22 cellular contexts compared by ENCODE assay signal in the genomic region with DNA sequence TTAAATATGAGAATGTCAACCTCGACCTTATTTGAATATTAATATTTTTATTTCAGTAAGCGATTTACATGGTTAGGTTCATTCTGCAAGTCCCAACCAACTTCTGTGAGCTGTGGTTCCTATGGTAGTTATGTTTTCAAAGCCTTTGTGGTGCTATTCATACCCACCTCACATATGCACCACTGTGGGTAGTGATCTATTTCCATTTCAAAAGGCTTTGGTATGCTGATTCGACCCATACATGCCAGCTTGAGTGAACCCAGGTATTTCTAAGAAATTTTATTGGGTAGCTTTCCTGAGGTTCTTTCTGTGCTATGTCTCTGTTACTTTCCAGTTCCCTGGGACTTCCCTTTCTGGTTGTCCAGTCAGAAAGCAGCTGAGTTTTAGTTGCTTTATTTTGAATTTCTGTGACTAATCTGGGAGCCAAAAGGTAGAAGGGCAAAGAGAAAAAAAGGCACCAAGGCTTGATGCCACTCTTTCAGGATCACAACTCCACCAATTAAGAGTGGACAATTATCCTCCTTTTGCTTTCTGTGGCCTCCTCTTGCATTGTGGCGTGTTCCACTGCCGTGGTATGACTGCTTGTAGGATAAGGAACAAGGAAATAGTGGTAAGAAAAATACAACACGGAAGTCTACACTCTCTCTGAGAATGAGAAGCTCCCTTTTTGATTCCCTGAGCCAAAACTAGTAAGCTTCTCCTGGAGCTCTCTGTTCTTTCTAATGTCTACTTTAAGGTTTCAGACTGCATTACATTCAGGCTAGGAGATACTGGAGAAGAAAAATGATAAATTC.
DNase-seq lines count a peak whose midpoint lies in the region; FAIRE-seq and TF ChIP-seq lines count a peak whose summit lies in the region.
"Had no signal": no experiment of that assay in that cellular context is flagged by ENCODE, and none has a peak within 500 bp of the region (broad histone marks: within the 10 kb centered on the region; RNA-seq: fewer than 3 reads in every experiment).

No MANE protein-coding gene starts in this region.

- H3K23me2 ChIP-seq in H1 (ENCODE audit: low read depth, low read length) = no peaks in the 10 kb centered on the region

- no peak overlapping the region for H2BK5ac ChIP-seq in H1 (ENCODE audit: low read depth, low read length)

- no peaks in the 10 kb centered on the region for H3K79me2 ChIP-seq in H1 (ENCODE audit: control insufficient read depth in 1 of 2, insufficient read depth in 2 of 2, low read length in 2 of 2)
- no peaks in the 10 kb centered on the region for H3K79me2 ChIP-seq in osteoblast (ENCODE audit: insufficient read depth, low read length)

- H4K5ac ChIP-seq in H1 (ENCODE audit: insufficient read length, low read depth, low read length) = peak overlapping the region; percentile 28

- no peak overlapping the region; the same call in 1 of the 2 replicates for H2AFZ ChIP-seq in H1 (ENCODE audit: low read length)
- H2AFZ ChIP-seq in osteoblast (ENCODE audit: low read length) = no peak overlapping the region

- TF ChIP-seq EP300 in H1 (IDR thresholded peaks at IDR 0.05; ENCODE audit: borderline replicate concordance in 1 of 2, low read depth in 2 of 2, low read length in 2 of 2) = no peak
- TF ChIP-seq EP300 in transverse colon (IDR thresholded peaks at IDR 0.05; ENCODE audit: low read depth) = no peak

- H3K4ac ChIP-seq in H1 (replicated peaks; ENCODE audit: insufficient read length, low read depth, low read length) = no peak overlapping the region

- intact Hi-C loops in transverse colon (cut with DNase I; ENCODE audit: low total_unique reads) = no loop called here

- TF ChIP-seq CTCF in H1 (IDR thresholded peaks at IDR 0.05; ENCODE audit: control extremely low read depth in 1 of 3, insufficient read depth in 1 of 3, low read depth in 1 of 3, low read length in 3 of 3) = no peak
- no peak for TF ChIP-seq CTCF in transverse colon (IDR thresholded peaks at IDR 0.05)
- TF ChIP-seq CTCF in osteoblast (IDR thresholded peaks at IDR 0.05; ENCODE audit: extremely low read depth, low read depth, low read length) = no peak

- no peak overlapping the region for H2BK12ac ChIP-seq in H1 (ENCODE audit: low read depth, low read length)

- no peak overlapping the region for H2AK5ac ChIP-seq in H1 (ENCODE audit: low read depth, low read length)

- H3K4me2 ChIP-seq in H1 (ENCODE audit: insufficient read depth in 1 of 2, low read depth in 2 of 2, low read length in 2 of 2) (peak overlapping the region; percentile 32 to 46; a peak in 3 of 4 replicates), osteoblast (ENCODE audit: insufficient read depth, low read length) (no peak overlapping the region)

- POLR2A ChIA-PET in H1 (lab: Charles Lee; ENCODE audit: partially characterized antibody) = no interaction called here

- H3K14ac ChIP-seq in H1 (ENCODE audit: insufficient read length) = no peak overlapping the region

- no peaks in the 10 kb centered on the region for H3K9me3 ChIP-seq in HUES48 (ENCODE audit: control insufficient read depth, insufficient read depth, low read length)
- no peaks in the 10 kb centered on the region for H3K9me3 ChIP-seq in H1 (ENCODE audit: insufficient read depth in 2 of 2, low read depth in 1 of 2, low read length in 1 of 2)
- H3K9me3 ChIP-seq in transverse colon = no peaks in the 10 kb centered on the region
- no peaks in the 10 kb centered on the region for H3K9me3 ChIP-seq in osteoblast (ENCODE audit: low read depth, low read length)

- H3K56ac ChIP-seq in H1 (replicated peaks; ENCODE audit: insufficient read length, low read depth, low read length) = no peak overlapping the region

- H2BK120ac ChIP-seq in H1 (replicated peaks; ENCODE audit: low read depth, low read length) = no peak overlapping the region

- H3K27ac ChIP-seq in HUES48 (ENCODE audit: low read depth, low read length) = peak overlapping the region; percentile 36
- H3K27ac ChIP-seq in H1 (ENCODE audit: low read depth, low read length) = no peak overlapping the region
- H3K27ac ChIP-seq in transverse colon = peak overlapping the region in 1 of 4 donors; percentile 32
- H3K27ac ChIP-seq in osteoblast (ENCODE audit: low read depth, low read length) = no peak overlapping the region
- H3K27ac ChIP-seq: RWPE1 had no signal

- H2BK20ac ChIP-seq in H1 (ENCODE audit: low read length) = no peak overlapping the region

- H3K23ac ChIP-seq in H1 (ENCODE audit: insufficient read length) = no peak overlapping the region

- H3K4me3 ChIP-seq in HUES48 (ENCODE audit: low read depth, low read length) (peak overlapping the region; percentile 14; the same call in 1 of the 2 replicates), H1 (ENCODE audit: extremely low read depth in 1 of 4, insufficient read depth in 2 of 4, low read depth in 3 of 4, low read length in 4 of 4) (peak overlapping the region in 1 of 4 experiments; percentile 38; a peak in 1 of 8 replicates), transverse colon (no peak overlapping the region), osteoblast (ENCODE audit: insufficient read depth, low read length) (no peak overlapping the region)

- no peak overlapping the region for H2BK15ac ChIP-seq in H1 (ENCODE audit: low read length)

- peak; percentile 7 for FAIRE-seq in H1 (lab: Jason Lieb, UNC)
- FAIRE-seq: D721Med had no signal

- 54% methylated on average over 6 of the region's 6 CpGs; no CpG with 5 or more reads in 1 of the 2 experiments for WGBS in H1 (ENCODE audit: extremely low coverage in 1 of 2, insufficient coverage in 1 of 2, insufficient read length in 1 of 2, insufficient replicate concordance in 2 of 2, low coverage in 1 of 2, low lambda C conversion rate in 2 of 2, missing lambda C conversion rate in 1 of 2), 2 experiments
- WGBS in transverse colon (ENCODE audit: low coverage in 1 of 2), 2 donors = 47 to 58% methylated on average over 6 of the region's 6 CpGs

- DNase-seq in MV-4-11 (lab: John Stamatoyannopoulos, UW) (peak; percentile 22), H1 (ENCODE audit: low read depth in 1 of 2, low spot score in 2 of 2) (no peak), mucosa of gallbladder (ENCODE audit: low spot score) (peak; percentile 10), transverse colon (no peak), NK-92 (lab: John Stamatoyannopoulos, UW; ENCODE audit: unreplicated experiment) (no peak), osteoblast (ENCODE audit: insufficient read length, low spot score, missing footprints) (no peak)
- DNase-seq: ACHN; C1 segment of cervical spinal cord; CD8-positive, alpha-beta memory T cell; DMS79 treated with DMSO at 0.1 percent for 48 hours; GOT3; IMR-90; Karpas-422; MM.1S; NCI-H1105 treated with DMSO at 0.1 percent for 48 hours; NCI-H1694; NK-92 treated with Interleukin-12 subunit alpha and Interleukin-12 subunit beta, amount 100 ng/mL, for 24 hours; PC-3; SIG-M5 had no signal

- peaks cover 13% of the 10 kb centered on the region for H3K4me1 ChIP-seq in HUES48 (ENCODE audit: control insufficient read depth, insufficient read depth, low read length)
- H3K4me1 ChIP-seq in H1 (replicated peaks in 1 of 4; ENCODE audit: control insufficient read depth in 3 of 4, insufficient read depth in 4 of 4, low read length in 3 of 4) = peaks cover 0 to 6% (median 2%) of the 10 kb centered on the region in 4 experiments; a peak in 2 of 7 replicates
- peaks cover 0 to 4% (median 0%) of the 10 kb centered on the region in 4 donors for H3K4me1 ChIP-seq in transverse colon
- H3K4me1 ChIP-seq in osteoblast (ENCODE audit: insufficient read depth, low read length) = no peaks in the 10 kb centered on the region

- H4K91ac ChIP-seq in H1 (replicated peaks; ENCODE audit: insufficient read length, low read length) = no peak overlapping the region

- CTCF ChIA-PET in H1 (lab: Charles Lee; ENCODE audit: partially characterized antibody) = interaction anchor here (1.0 to 1.6 kb wide), 2 partner anchors 11 to 35 kb away, joined by 3 read pairs; no protein-coding TSS in a partner anchor

- H3K36me3 ChIP-seq in HUES48 (ENCODE audit: control insufficient read depth, insufficient read depth, low read length) = no peaks in the 10 kb centered on the region
- no peaks in the 10 kb centered on the region for H3K36me3 ChIP-seq in H1 (ENCODE audit: control insufficient read depth in 2 of 4, insufficient read depth in 4 of 4, low read length in 3 of 4)
- no peaks in the 10 kb centered on the region for H3K36me3 ChIP-seq in transverse colon
- H3K36me3 ChIP-seq in osteoblast (ENCODE audit: insufficient read depth, low read length) = no peaks in the 10 kb centered on the region

- H3K27me3 ChIP-seq in HUES48 (ENCODE audit: control insufficient read depth, insufficient read depth, low read length) = no peaks in the 10 kb centered on the region
- H3K27me3 ChIP-seq in H1 (replicated peaks in 1 of 4; ENCODE audit: control insufficient read depth in 3 of 4, extremely low read depth in 1 of 4, insufficient read depth in 3 of 4, low read length in 3 of 4) = no peaks in the 10 kb centered on the region
- H3K27me3 ChIP-seq in transverse colon = no peaks in the 10 kb centered on the region
- H3K27me3 ChIP-seq in osteoblast (ENCODE audit: insufficient read depth, low read length) = no peaks in the 10 kb centered on the region

- TF ChIP-seq POLR2A in H1 (IDR thresholded peaks at IDR 0.05; ENCODE audit: control extremely low read depth in 1 of 2, low read depth in 2 of 2, low read length in 2 of 2) = no peak
- TF ChIP-seq POLR2A in transverse colon (IDR thresholded peaks at IDR 0.05) = no peak

- H4K8ac ChIP-seq in H1 (ENCODE audit: extremely low read depth, insufficient read depth, low read length) = no peak overlapping the region

- H3K9ac ChIP-seq in HUES48 (ENCODE audit: low read depth, low read length) (no peak overlapping the region), H1 (replicated peaks in 1 of 4; ENCODE audit: extremely low read depth in 1 of 4, low read depth in 3 of 4, low read length in 3 of 4) (no peak overlapping the region)

- TF ChIP-seq RAD21 in H1 (IDR thresholded peaks at IDR 0.05 in 1 of 2, conservative IDR thresholded peaks at IDR 0.05 in 1 of 2; ENCODE audit: low read depth in 2 of 2, low read length in 2 of 2) = no peak

- in situ Hi-C loops in transverse colon (cut with MboI; ENCODE audit: low pct_ligation_motif_present in 1 of 4, low pct_unique_long_range_greater_than_20kb in 1 of 4, low sequenced_read_pairs in 3 of 4) = no loop called here

- H4K20me1 ChIP-seq in H1 (replicated peaks in 1 of 2; ENCODE audit: control insufficient read depth in 1 of 2, insufficient read depth in 2 of 2, low read length in 2 of 2) (no peaks in the 10 kb centered on the region), osteoblast (ENCODE audit: insufficient read depth, low read length) (no peaks in the 10 kb centered on the region)

- no peak overlapping the region for H3K18ac ChIP-seq in H1 (ENCODE audit: extremely low read depth, low read length)

- no peaks in the 10 kb centered on the region for H3K79me1 ChIP-seq in H1 (ENCODE audit: low read depth, low read length)

TF ChIP-seq in H1, 55 proteins besides CTCF, POLR2A, EP300 and RAD21 (continues in another document):
- TF ChIP-seq SRF (IDR thresholded peaks at IDR 0.05; ENCODE audit: low read depth, low read length) = no peak
- no peak for TF ChIP-seq CREB1 (IDR thresholded peaks at IDR 0.05)
- TF ChIP-seq NANOG (IDR thresholded peaks at IDR 0.05; ENCODE audit: insufficient read depth, low read depth, low read length, poor library complexity, severe bottlenecking) = no peak
- no peak for TF ChIP-seq CBX5 (IDR thresholded peaks at IDR 0.05; ENCODE audit: low read depth, low read length)
- TF ChIP-seq JUN (IDR thresholded peaks at IDR 0.05; ENCODE audit: low read depth, low read length) = no peak
- no peak for TF ChIP-seq CHD2 (IDR thresholded peaks at IDR 0.05; ENCODE audit: low read length)

Comparison
In these comparisons a context has a peak if more than half of its experiments do, and no peak if none do; other contexts are left out.
1. DNase-seq: peak in MV-4-11 (single experiment) and mucosa of gallbladder (single experiment); none in H1 (0 of 2), transverse colon (single experiment), NK-92 (single experiment) and osteoblast (single experiment).